In the genomic region with DNA sequence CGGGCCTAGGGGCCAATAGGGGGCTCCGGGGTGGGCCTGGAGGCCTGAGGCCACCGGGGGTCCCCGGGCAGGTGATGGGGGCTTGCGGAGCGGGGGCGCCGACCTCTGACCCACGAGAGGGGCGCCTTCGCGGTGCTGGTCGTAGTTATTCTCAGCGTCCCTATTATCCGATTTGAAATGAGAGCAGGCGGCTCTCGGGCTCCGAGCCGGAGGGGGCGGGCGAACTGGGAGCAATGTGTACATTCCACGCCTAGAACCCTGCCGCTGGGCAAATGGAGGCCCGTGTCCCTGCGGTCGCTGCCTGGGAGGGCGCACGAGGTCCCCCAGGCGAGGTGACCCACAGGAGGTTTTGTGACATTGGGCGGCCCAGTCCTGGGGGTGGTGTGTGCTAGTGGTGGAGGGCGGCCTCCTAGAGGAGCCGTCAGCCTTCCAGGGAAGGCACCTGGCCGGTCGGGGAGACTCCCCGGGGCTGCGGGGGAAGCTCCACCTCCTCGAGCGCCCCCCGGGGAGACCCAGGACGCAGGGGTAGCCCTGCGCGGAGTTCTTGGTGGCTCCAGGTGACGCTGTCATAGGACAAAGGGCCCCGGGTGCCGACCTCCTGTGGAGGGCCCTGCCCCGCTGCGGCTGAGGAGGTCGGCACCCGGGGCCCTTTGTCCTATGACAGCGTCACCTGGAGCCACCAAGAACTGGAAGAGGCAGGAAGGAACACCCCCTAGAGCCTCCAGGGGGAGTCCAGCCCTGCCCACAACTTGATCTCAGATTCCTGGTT, we compare ENCODE assay signal across 8 cellular contexts.
DNase-seq lines count a peak whose midpoint lies in the region; ATAC-seq, FAIRE-seq and TF ChIP-seq lines count a peak whose summit lies in the region.

No MANE protein-coding gene starts in this region.

- H3K4me1 ChIP-seq in iPS-20b (ENCODE audit: insufficient read depth, low read length) (no peaks in the 10 kb centered on the region), small intestine (ENCODE audit: control insufficient read depth in 2 of 2, insufficient read depth in 1 of 2, low read depth in 1 of 2, low read length in 1 of 2) (no peaks in the 10 kb centered on the region)

- H3K27ac ChIP-seq in iPS-20b (ENCODE audit: low read length) (no peak overlapping the region), small intestine (ENCODE audit: low read depth in 1 of 2, low read length in 1 of 2) (peak overlapping the region; percentile 97 to 98)

- peak overlapping the region; percentile 73; the same call in 1 of the 2 replicates for H3K9ac ChIP-seq in iPS-20b (ENCODE audit: low read depth, low read length)

- in situ Hi-C loops in astrocyte of the spinal cord (cut with HindIII; ENCODE audit: low sequenced_read_pairs) = no loop called here

- peak; percentile 23 for TF ChIP-seq CTCF in astrocyte of the spinal cord (IDR thresholded peaks at IDR 0.05; ENCODE audit: low read depth, low read length)

- H3K36me3 ChIP-seq in iPS-20b (ENCODE audit: insufficient read depth, low read depth, low read length) = peaks cover 28% of the 10 kb centered on the region; the same call in 1 of the 2 replicates
- H3K36me3 ChIP-seq in small intestine (ENCODE audit: control insufficient read depth in 2 of 2, insufficient read depth in 2 of 2, low read length in 2 of 2) = no peaks in the 10 kb centered on the region

- no peak for FAIRE-seq in small intestine (lab: Jason Lieb, UNC)

- 0 to 1% (median 1%) methylated on average over 19 to 50 of the region's 50 CpGs for WGBS in small intestine, 3 donors

- H3K27me3 ChIP-seq in iPS-20b (ENCODE audit: insufficient read depth, low read length) = no peaks in the 10 kb centered on the region
- no peaks in the 10 kb centered on the region for H3K27me3 ChIP-seq in small intestine (ENCODE audit: control insufficient read depth in 2 of 2, insufficient read depth in 2 of 2, low read length in 2 of 2)

- DNase-seq in NCI-H2196 (lab: John Stamatoyannopoulos, UW; ENCODE audit: unreplicated experiment) = peak; percentile 11
- DNase-seq in NCI-H2196 treated with DMSO at 0.1 percent for 48 hours (lab: John Stamatoyannopoulos, UW; ENCODE audit: unreplicated experiment) = no peak
- no peak for DNase-seq in Jurkat, Clone E6-1 (ENCODE audit: low read depth, low spot score)
- peak; percentile 2 to 15 for DNase-seq in SW 1271 (lab: John Stamatoyannopoulos, UW)
- DNase-seq in astrocyte of the spinal cord (ENCODE audit: low read depth, low spot score) = peak; percentile 42
- DNase-seq in small intestine = peak; percentile 43

- H3K4me3 ChIP-seq in Jurkat, Clone E6-1 (ENCODE audit: low read length) = peak overlapping the region; percentile 63
- H3K4me3 ChIP-seq in astrocyte of the spinal cord (ENCODE audit: low read depth, low read length) = peak overlapping the region; percentile 68
- H3K4me3 ChIP-seq in iPS-20b (ENCODE audit: low read length) = peak overlapping the region; percentile 76
- H3K4me3 ChIP-seq in small intestine (ENCODE audit: low read depth in 1 of 2, low read length in 2 of 2) = peak overlapping the region; percentile 57 to 93

- no peak for ATAC-seq in GM21367 (IDR thresholded peaks at IDR 0.05; ENCODE audit: unreplicated experiment)

- H3K9me3 ChIP-seq in iPS-20b (ENCODE audit: insufficient read depth, low read depth, low read length) (no peaks in the 10 kb centered on the region), small intestine (ENCODE audit: control insufficient read depth, low read depth) (no peaks in the 10 kb centered on the region)

Comparison
In these comparisons a context has a peak if more than half of its experiments do, and no peak if none do; other contexts are left out.
1. DNase-seq: peak in NCI-H2196 (single experiment), SW 1271 (2 of 2), astrocyte of the spinal cord (single experiment) and small intestine (single experiment); none in NCI-H2196 treated with DMSO at 0.1 percent for 48 hours (single experiment) and Jurkat, Clone E6-1 (single experiment).
2. Peak in every context shown above with its lines, with median percentiles within 50 percentile points of each other: H3K4me3 ChIP-seq.